1 cellular context compared by ENCODE assay signal in the genomic region with DNA sequence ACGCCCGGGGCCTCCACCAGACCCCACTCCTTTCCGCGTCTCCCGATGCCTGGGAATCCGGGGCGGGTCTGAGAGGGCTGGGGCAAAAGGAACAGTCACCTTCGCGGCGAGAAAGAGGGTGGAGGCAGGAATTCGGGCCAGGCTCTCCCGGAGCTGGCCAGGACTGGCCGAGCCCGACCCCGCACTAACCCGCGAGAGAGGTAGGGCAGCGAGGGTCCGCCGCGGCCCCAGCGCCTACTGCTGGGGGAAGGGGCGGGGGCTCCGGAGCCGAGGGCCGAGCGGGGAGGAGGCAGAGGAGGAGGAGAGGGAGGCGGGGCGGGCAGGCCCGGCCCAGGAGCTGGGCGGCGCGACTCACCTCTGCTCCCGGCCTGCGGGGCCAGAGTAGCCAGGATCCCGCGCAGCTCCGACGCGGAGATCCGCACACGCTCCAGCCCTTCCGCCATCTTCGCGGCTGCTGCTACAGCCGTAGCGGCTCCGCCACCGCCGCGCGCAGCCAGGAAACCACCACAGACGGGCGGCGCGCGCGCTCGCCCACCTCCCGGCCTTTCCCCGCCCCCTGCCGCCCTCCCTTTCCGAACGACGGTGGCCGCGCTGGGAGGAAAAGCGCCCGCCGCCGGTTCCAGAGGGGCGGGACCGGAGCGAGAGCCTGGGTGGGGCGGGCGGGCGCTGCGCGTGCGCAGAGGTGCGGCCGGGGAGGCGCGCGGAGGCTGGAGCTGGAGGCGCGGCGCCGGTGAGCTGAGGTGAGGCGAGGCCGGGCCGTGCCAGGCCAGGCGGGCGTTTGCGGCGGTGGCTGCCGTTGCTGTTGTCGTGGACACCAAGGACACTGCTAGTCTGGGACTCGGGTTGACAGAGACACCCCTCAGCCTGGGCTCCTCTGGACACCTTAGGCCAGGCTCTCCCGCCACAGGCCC.
TF ChIP-seq lines count a peak whose summit lies in the region.

SMG6 (minus strand) TSS at position 508 of the 911 bp plus-strand sequence; CDS start at position 443, 65 bp downstream.
A gene with protein sequence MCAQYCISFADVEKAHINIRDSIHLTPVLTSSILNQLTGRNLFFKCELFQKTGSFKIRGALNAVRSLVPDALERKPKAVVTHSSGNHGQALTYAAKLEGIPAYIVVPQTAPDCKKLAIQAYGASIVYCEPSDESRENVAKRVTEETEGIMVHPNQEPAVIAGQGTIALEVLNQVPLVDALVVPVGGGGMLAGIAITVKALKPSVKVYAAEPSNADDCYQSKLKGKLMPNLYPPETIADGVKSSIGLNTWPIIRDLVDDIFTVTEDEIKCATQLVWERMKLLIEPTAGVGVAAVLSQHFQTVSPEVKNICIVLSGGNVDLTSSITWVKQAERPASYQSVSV (plus strand): TSS at position 673 of the 911 bp plus-strand sequence. CDS start 11,611 bp downstream, outside the sequence.

TF ChIP-seq in neural cell, 6 proteins besides CTCF, POLR2A, EP300 and RAD21 (continued from another document):
- TF ChIP-seq REST (IDR thresholded peaks at IDR 0.05; ENCODE audit: borderline replicate concordance) (no peak), SMC3 (conservative IDR thresholded peaks at IDR 0.05; ENCODE audit: poor library complexity) (peak; percentile 20), EZH2 (IDR thresholded peaks at IDR 0.05; ENCODE audit: borderline replicate concordance, insufficient read depth, low read length, poor library complexity, severe bottlenecking) (no peak), MXI1 (conservative IDR thresholded peaks at IDR 0.05; ENCODE audit: poor library complexity, severe bottlenecking) (peak; percentile 72)
